In the genomic region with DNA sequence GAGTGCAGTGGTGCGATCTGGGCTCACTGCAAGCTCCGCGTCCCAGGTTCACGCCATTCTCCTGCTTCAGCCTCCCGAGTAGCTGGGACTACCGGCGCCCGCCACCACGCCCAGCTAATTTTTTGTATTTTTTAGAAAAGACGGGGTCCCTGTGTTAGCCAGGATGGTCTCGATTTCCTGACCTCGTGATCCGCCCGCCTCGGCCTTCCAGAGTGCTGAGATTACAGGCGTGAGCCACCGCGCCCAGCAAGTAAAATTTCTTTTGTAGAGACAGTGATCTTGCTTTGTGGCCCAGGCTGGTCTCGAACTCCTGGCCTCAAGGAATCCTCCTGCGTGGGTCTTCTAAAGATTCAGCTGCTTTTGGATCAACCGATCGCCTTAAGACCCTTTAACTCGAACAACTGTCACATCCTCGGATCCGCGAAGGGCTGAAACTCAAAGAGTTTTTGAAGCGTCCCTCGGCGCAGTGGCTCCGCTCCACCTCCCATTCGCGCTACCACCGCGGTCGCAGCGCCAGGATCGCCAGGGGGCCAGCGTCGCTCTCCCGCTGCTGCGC, we compare ENCODE assay signal across 8 cellular contexts. TPM values are rescaled to one million over a fixed set of nuclear protein-coding genes. Genes with fewer than 3 reads are reported as not detected.
DNase-seq lines count a peak whose midpoint lies in the region; FAIRE-seq and TF ChIP-seq lines count a peak whose summit lies in the region.
"Not testable (repeated sequence)": the region's sequence is repeated elsewhere in the genome, so short reads cannot be mapped to it uniquely, and the experiment has no call there.

No MANE protein-coding gene starts in this region.

- not testable (repeated sequence) for H3K9me3 Mint-ChIP-seq in HFFc6; endothelial cell (ENCODE audit: unreplicated experiment); neural progenitor cell

- H3K4me3 ChIP-seq in BLaER1 (peak overlapping the region; percentile 86), SU-DHL-6 (ENCODE audit: insufficient read depth, low read length, poor library complexity, severe bottlenecking) (peak overlapping the region; percentile 83), keratinocyte (ENCODE audit: control insufficient read depth in 2 of 3, extremely low read depth in 1 of 3, insufficient read depth in 2 of 3, low read depth in 1 of 3, low read length in 3 of 3) (peak overlapping the region; percentile 89 to 91 (median 90)), neural progenitor cell (peak overlapping the region; percentile 88)

- H3K9me1 ChIP-seq in keratinocyte (ENCODE audit: control insufficient read depth, extremely low read depth, insufficient read depth, low read length): not testable (repeated sequence)

- H3K79me2 ChIP-seq in SU-DHL-6 (ENCODE audit: insufficient read depth, low read length) (peaks cover 43% of the 10 kb centered on the region), keratinocyte (ENCODE audit: control insufficient read depth, insufficient read depth, low read length) (peaks cover 39% of the 10 kb centered on the region), neural progenitor cell (ENCODE audit: low read depth) (peaks cover 50% of the 10 kb centered on the region)

- 8 to 9% (median 9%) methylated on average over 41 of the region's 41 CpGs for WGBS in adipose tissue, 3 donors

- not testable (repeated sequence) for FAIRE-seq in keratinocyte (lab: Jason Lieb, UNC)

- peaks cover 18% of the 10 kb centered on the region for H4K20me1 ChIP-seq in BLaER1
- H4K20me1 ChIP-seq in SU-DHL-6 (ENCODE audit: low read depth, low read length); keratinocyte (ENCODE audit: control insufficient read depth, extremely low read depth, insufficient read depth, low read length): not testable (repeated sequence)
- H4K20me1 ChIP-seq in neural progenitor cell (ENCODE audit: low read depth): peaks cover 29% of the 10 kb centered on the region

- not testable (repeated sequence) for H3K9me3 ChIP-seq in BLaER1; SU-DHL-6 (ENCODE audit: insufficient read depth, low read length); keratinocyte (ENCODE audit: control insufficient read depth, low read depth, low read length); neural progenitor cell (ENCODE audit: low read depth)

- peak overlapping the region; percentile 75 for H2AFZ ChIP-seq in SU-DHL-6 (ENCODE audit: low read depth, low read length, severe bottlenecking)
- H2AFZ ChIP-seq in keratinocyte (ENCODE audit: control insufficient read depth, low read length): peak overlapping the region; percentile 83
- peak overlapping the region; percentile 78 for H2AFZ ChIP-seq in neural progenitor cell (replicated peaks)

- H3K27me3 ChIP-seq in BLaER1; SU-DHL-6 (ENCODE audit: low read length); keratinocyte (ENCODE audit: control insufficient read depth, extremely low read depth, insufficient read depth, low read length); neural progenitor cell: not testable (repeated sequence)

- TF ChIP-seq CTCF in HFFc6 (IDR thresholded peaks at IDR 0.05): 0 out of 2 replicates have a peak, but pooled peaks have one; percentile 30
- TF ChIP-seq CTCF in SU-DHL-6 (IDR thresholded peaks at IDR 0.05; ENCODE audit: insufficient read depth, low read length, poor library complexity, severe bottlenecking); endothelial cell (IDR thresholded peaks at IDR 0.05; ENCODE audit: unreplicated experiment); neural progenitor cell (IDR thresholded peaks at IDR 0.05): not testable (repeated sequence)
- peak in 1 of 3 experiments; percentile 20 for TF ChIP-seq CTCF in keratinocyte (optimal IDR thresholded peaks at IDR 0.05 in 1 of 3, IDR thresholded peaks at IDR 0.05 in 1 of 3, conservative IDR thresholded peaks at IDR 0.05 in 1 of 3; ENCODE audit: extremely low read depth in 1 of 3, insufficient read depth in 2 of 3, low read length in 3 of 3)

- H3K9ac ChIP-seq in BLaER1 (peak overlapping the region; percentile 87), SU-DHL-6 (ENCODE audit: low read length) (peak overlapping the region; percentile 75), keratinocyte (ENCODE audit: control insufficient read depth, extremely low read depth, insufficient read depth, low read length) (peak overlapping the region; percentile 94), neural progenitor cell (peak overlapping the region; percentile 81)

- H3K27ac Mint-ChIP-seq in HFFc6 (peak overlapping the region; percentile 94), endothelial cell (ENCODE audit: unreplicated experiment) (peak overlapping the region; percentile 97), neural progenitor cell (peak overlapping the region; percentile 96)

- H3K27ac ChIP-seq in BLaER1 (peak overlapping the region; percentile 94), SU-DHL-6 (ENCODE audit: low read depth, low read length) (peak overlapping the region; percentile 83), adipose tissue (ENCODE audit: low read depth, low read length) (peak overlapping the region; percentile 57), keratinocyte (ENCODE audit: control insufficient read depth, insufficient read depth, low read length) (peak overlapping the region; percentile 94), neural progenitor cell (peak overlapping the region; percentile 98), substantia nigra (ENCODE audit: low read depth, low read length, poor library complexity, severe bottlenecking) (peak overlapping the region; percentile 94)

- DNase-seq in HFFc6; endothelial cell (ENCODE audit: low spot score); keratinocyte (ENCODE audit: low read depth, low spot score); neural progenitor cell (ENCODE audit: low spot score); substantia nigra (lab: John Stamatoyannopoulos, UW): not testable (repeated sequence)

- H3K4me2 ChIP-seq in BLaER1 (peak overlapping the region; percentile 89), SU-DHL-6 (ENCODE audit: low read depth, low read length, poor library complexity, severe bottlenecking) (peak overlapping the region; percentile 60), keratinocyte (ENCODE audit: control insufficient read depth, extremely low read depth, insufficient read depth, low read depth, low read length) (peak overlapping the region; percentile 60), neural progenitor cell (peak overlapping the region; percentile 84)

- H3K4me1 Mint-ChIP-seq in HFFc6 (ENCODE audit: low read depth): peaks cover 30% of the 10 kb centered on the region
- H3K4me1 Mint-ChIP-seq in endothelial cell (ENCODE audit: unreplicated experiment): not testable (repeated sequence)
- H3K4me1 Mint-ChIP-seq in neural progenitor cell: peaks cover 14% of the 10 kb centered on the region

- peaks cover 17% of the 10 kb centered on the region for H3K36me3 Mint-ChIP-seq in HFFc6 (ENCODE audit: low read depth)
- H3K36me3 Mint-ChIP-seq in endothelial cell (ENCODE audit: low read depth, unreplicated experiment); neural progenitor cell: not testable (repeated sequence)

- H3K36me3 ChIP-seq in BLaER1; SU-DHL-6 (ENCODE audit: low read length); keratinocyte (ENCODE audit: control insufficient read depth in 2 of 2, extremely low read depth in 1 of 2, insufficient read depth in 2 of 2, low read length in 2 of 2); neural progenitor cell: not testable (repeated sequence)

- H3K4me1 ChIP-seq in BLaER1: peaks cover 25% of the 10 kb centered on the region
- peaks cover 20% of the 10 kb centered on the region for H3K4me1 ChIP-seq in keratinocyte (ENCODE audit: control insufficient read depth, extremely low read depth, insufficient read depth, low read length)
- not testable (repeated sequence) for H3K4me1 ChIP-seq in neural progenitor cell

- H3K9me2 ChIP-seq in SU-DHL-6 (replicated peaks; ENCODE audit: insufficient read depth, low read length): not testable (repeated sequence)

- H3K27me3 Mint-ChIP-seq in HFFc6 (ENCODE audit: insufficient read depth); neural progenitor cell (ENCODE audit: insufficient read depth, low read depth): not testable (repeated sequence)
- H3K27me3 Mint-ChIP-seq in endothelial cell (ENCODE audit: unreplicated experiment): peaks cover 19% of the 10 kb centered on the region

- H3K4me3 Mint-ChIP-seq in HFFc6 (peak overlapping the region; percentile 88), endothelial cell (ENCODE audit: unreplicated experiment) (peak overlapping the region; percentile 94), neural progenitor cell (peak overlapping the region; percentile 96)

- dilution Hi-C loops in keratinocyte (cut with MboI; ENCODE audit: extremely low pct_ligation_motif_present, low sequenced_read_pairs): not testable (repeated sequence)

- H3F3A ChIP-seq in SU-DHL-6 (ENCODE audit: insufficient read depth) (peaks cover 34% of the 10 kb centered on the region), neural progenitor cell (ENCODE audit: low read depth) (peaks cover 21% of the 10 kb centered on the region)

RNA-seq across cellular contexts. Expression of a gene that starts 25.1 kb away (rescaled TPM):
- 10 to 100 TPM in 3 of 6 experiments, 1 to 10 TPM in 3; 8.2 to 11.8 (median 10.1) TPM for total RNA-seq in HFFc6 (2021; fragmentation: NEBNext Ultra II Directional; extraction: Animal tissue kit (Norgen Biotek cat#: 25700))
- polyA plus RNA-seq in adipose tissue (1 to 10 TPM; 2.7 to 8.1 (median 4.3) TPM), keratinocyte (3.7 to 5.2 TPM (median 4.6 TPM) in 3 replicates)
- total RNA-seq in endothelial cell (ENCODE audit: unreplicated experiment) (14.6 TPM), neural progenitor cell (ENCODE audit: low replicate concordance) (9.2 and 18.8 TPM in 2 replicates)
- polyA plus RNA-seq in keratinocyte (2011; ENCODE audit: low read depth): 1.8 TPM
- 3.5 and 3.6 TPM in 2 replicates for polyA plus RNA-seq in keratinocyte (2011; cell fraction: cytosol; rRNA removed)
- polyA plus RNA-seq in keratinocyte (2011; cell fraction: nucleus; rRNA removed): 12.6 and 14.8 TPM in 2 replicates
- polyA plus RNA-seq in keratinocyte (2012; ENCODE audit: low replicate concordance): 2.1 and 2.9 TPM in 2 replicates
- 8.6 to 14.1 TPM (median 8.7 TPM) in 3 replicates for polyA minus RNA-seq in keratinocyte
- 2.5 TPM for polyA minus RNA-seq in keratinocyte (2011; cell fraction: cytosol; rRNA and poly(A)+ RNA removed)
- 5.6 and 6.6 TPM in 2 replicates for polyA minus RNA-seq in keratinocyte (2011; cell fraction: nucleus; rRNA and poly(A)+ RNA removed)
